8 cellular contexts compared by ENCODE assay signal in genomic region chr1:8878448-8879347, GRCh38. TPM values are rescaled to one million over a fixed set of nuclear protein-coding genes. Genes with fewer than 3 reads are reported as not detected.
DNase-seq lines count a peak whose midpoint lies in the region; ATAC-seq and TF ChIP-seq lines count a peak whose summit lies in the region.

Gene ENO1 (minus strand): TSS chr1:8878686. CDS start chr1:8874908, 3,778 bp downstream.

- H3K36me3 Mint-ChIP-seq in T-helper 17 cell (ENCODE audit: low read depth) = peaks cover 4% of the 10 kb centered on the region

- H3K4me1 Mint-ChIP-seq in T-helper 17 cell = peaks cover 36% of the 10 kb centered on the region

- 1% methylated on average over 85 to 103 of the region's 103 CpGs for WGBS in psoas muscle, 3 donors
- WGBS in urinary bladder = under 1% methylated on average over 103 of the region's 103 CpGs

- H3K4me1 ChIP-seq in left ventricle myocardium inferior (peaks cover 70% of the 10 kb centered on the region), psoas muscle (peaks cover 48% of the 10 kb centered on the region), urinary bladder (ENCODE audit: insufficient read depth) (no peaks in the 10 kb centered on the region)

- no peaks in the 10 kb centered on the region for H3K27me3 ChIP-seq in left ventricle myocardium inferior (ENCODE audit: low read depth)
- H3K27me3 ChIP-seq in psoas muscle (ENCODE audit: insufficient read depth in 3 of 3, low read length in 2 of 3) = no peaks in the 10 kb centered on the region

- H3K27me3 Mint-ChIP-seq in T-helper 17 cell = no peaks in the 10 kb centered on the region

- ATAC-seq in GM18498 (IDR thresholded peaks at IDR 0.05; ENCODE audit: unreplicated experiment) (peak; percentile 77), HG02870 (IDR thresholded peaks at IDR 0.05; ENCODE audit: unreplicated experiment) (peak; percentile 68), T-helper 17 cell (peak; percentile 83), psoas muscle (peak; percentile 89 to 92 (median 90))

- peak within 1 kb of the TSS; percentile 99 for H3K27ac ChIP-seq in left ventricle myocardium inferior (replicated peaks)
- H3K27ac ChIP-seq in psoas muscle = peak within 1 kb of the TSS; percentile 100
- peak within 1 kb of the TSS; percentile 97 for H3K27ac ChIP-seq in urinary bladder (ENCODE audit: low read depth)

- H3K4me3 Mint-ChIP-seq in T-helper 17 cell = peak within 1 kb of the TSS; percentile 95

- intact Hi-C loops in left ventricle myocardium inferior (cut with micrococcal nuclease) (no loop called here), psoas muscle (cut with DNase I) (no loop called here)

- TF ChIP-seq CTCF in left ventricle myocardium inferior (IDR thresholded peaks at IDR 0.05; ENCODE audit: borderline replicate concordance) (no peak), psoas muscle (IDR thresholded peaks at IDR 0.05) (no peak)

- H3K36me3 ChIP-seq in left ventricle myocardium inferior (peaks cover 12% of the 10 kb centered on the region), psoas muscle (ENCODE audit: insufficient read depth in 1 of 2, low read depth in 1 of 2) (peaks cover 0 to 30% of the 10 kb centered on the region in 2 donors), urinary bladder (ENCODE audit: insufficient read depth) (no peaks in the 10 kb centered on the region)

- peak within 1 kb of the TSS; percentile 95 for H3K27ac Mint-ChIP-seq in T-helper 17 cell

- H3K9me3 ChIP-seq in T-helper 17 cell (ENCODE audit: control insufficient read depth, low read length, poor library complexity, severe bottlenecking) (no peaks in the 10 kb centered on the region), left ventricle myocardium inferior (replicated peaks) (no peaks in the 10 kb centered on the region), psoas muscle (no peaks in the 10 kb centered on the region)

- peak within 1 kb of the TSS; percentile 93 for H3K4me3 ChIP-seq in left ventricle myocardium inferior
- peak within 1 kb of the TSS; percentile 72 for H3K4me3 ChIP-seq in psoas muscle
- peak within 1 kb of the TSS; percentile 86 for H3K4me3 ChIP-seq in urinary bladder (ENCODE audit: low read depth, low read length)

- DNase-seq in NCI-H146 (lab: John Stamatoyannopoulos, UW) (peak; percentile 88), T-helper 17 cell (peak; percentile 95 to 100 (median 98)), amygdala (lab: John Stamatoyannopoulos, UW) (peak; percentile 58 to 99 (median 96)), left ventricle myocardium inferior (peak; percentile 98), psoas muscle (peak; percentile 98 to 99)

RNA-seq across cellular contexts. Expression of gene ENO1, which starts in this region (rescaled TPM):
- total RNA-seq in T-helper 17 cell = 100 to 1,000 TPM; 322 to 380 TPM
- 124 TPM for total RNA-seq in left ventricle myocardium inferior
- 100 to 1,000 TPM; 110 to 364 (median 217) TPM for total RNA-seq in psoas muscle
- 100 to 1,000 TPM in 2 of 3 donors, 10 to 100 TPM in 1; 83.8 to 489 (median 190) TPM for polyA plus RNA-seq in psoas muscle
- 268 TPM for total RNA-seq in urinary bladder
- 715 TPM for polyA plus RNA-seq in urinary bladder

Comparison
In these comparisons a context has a peak if more than half of its experiments do, and no peak if none do; other contexts are left out.
1. Peak in every context shown above with its lines: DNase-seq, ATAC-seq, H3K4me3 ChIP-seq and H3K27ac ChIP-seq.